ENCODE assay signal across 1 cellular context in the genomic region with DNA sequence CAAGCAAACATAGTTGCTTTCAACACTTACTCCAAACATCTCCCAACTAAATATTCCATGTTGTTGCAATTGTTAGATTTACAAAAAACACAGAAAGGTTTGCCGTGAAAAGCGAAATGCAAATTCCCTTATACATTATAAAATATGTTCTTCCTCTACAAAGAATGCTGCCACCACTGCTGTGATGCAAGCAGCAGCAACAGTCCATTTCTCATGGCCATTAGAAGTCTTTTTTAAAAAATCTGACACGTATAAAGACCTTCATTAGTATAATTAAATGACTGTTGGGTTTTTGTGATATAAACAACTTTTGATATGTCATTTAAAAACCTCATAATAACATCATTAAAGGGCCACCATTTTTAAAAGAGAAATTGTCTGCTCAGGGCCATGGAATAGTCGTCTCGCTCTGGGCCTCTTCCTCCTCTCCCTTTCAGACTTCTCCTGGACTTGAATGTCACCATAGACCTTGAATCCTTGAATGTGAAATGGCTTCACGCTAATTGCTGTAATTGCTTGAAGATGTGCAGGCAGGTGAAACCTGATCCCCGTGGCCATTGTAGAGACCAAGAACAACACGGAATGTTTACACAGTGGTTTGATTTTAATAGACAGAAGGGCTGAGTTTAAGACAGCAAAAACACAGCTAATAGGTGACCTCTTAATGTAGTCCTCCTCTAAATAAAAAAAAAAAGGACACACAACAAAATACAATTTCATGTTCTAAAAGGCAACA.
TF ChIP-seq lines count a peak whose summit lies in the region.

No MANE protein-coding gene starts in this region.

TF ChIP-seq in HEK293, 187 proteins besides CTCF, POLR2A, EP300 and RAD21 (continued from another document and continues in another):
- TF ChIP-seq, protein P1, sequence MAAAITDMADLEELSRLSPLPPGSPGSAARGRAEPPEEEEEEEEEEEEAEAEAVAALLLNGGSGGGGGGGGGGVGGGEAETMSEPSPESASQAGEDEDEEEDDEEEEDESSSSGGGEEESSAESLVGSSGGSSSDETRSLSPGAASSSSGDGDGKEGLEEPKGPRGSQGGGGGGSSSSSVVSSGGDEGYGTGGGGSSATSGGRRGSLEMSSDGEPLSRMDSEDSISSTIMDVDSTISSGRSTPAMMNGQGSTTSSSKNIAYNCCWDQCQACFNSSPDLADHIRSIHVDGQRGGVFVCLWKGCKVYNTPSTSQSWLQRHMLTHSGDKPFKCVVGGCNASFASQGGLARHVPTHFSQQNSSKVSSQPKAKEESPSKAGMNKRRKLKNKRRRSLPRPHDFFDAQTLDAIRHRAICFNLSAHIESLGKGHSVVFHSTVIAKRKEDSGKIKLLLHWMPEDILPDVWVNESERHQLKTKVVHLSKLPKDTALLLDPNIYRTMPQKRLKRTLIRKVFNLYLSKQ (tag by site-specific recombination; IDR thresholded peaks at IDR 0.05; ENCODE audit: borderline replicate concordance), result no peak
- TF ChIP-seq ZNF19 (tag by site-specific recombination; IDR thresholded peaks at IDR 0.05; ENCODE audit: low read depth), result no peak
- no peak for TF ChIP-seq ZBTB48 (tag by site-specific recombination; IDR thresholded peaks at IDR 0.05)
- TF ChIP-seq ZNF830 (tag by site-specific recombination; IDR thresholded peaks at IDR 0.05; ENCODE audit: low read depth), result no peak
- no peak for TF ChIP-seq ZNF132 (tag by site-specific recombination; IDR thresholded peaks at IDR 0.05; ENCODE audit: borderline replicate concordance)
- peak; percentile 90 for TF ChIP-seq FEZF1 (tag by site-specific recombination; IDR thresholded peaks at IDR 0.05)
- peak; percentile 47; the same call in 1 of the 2 replicates for TF ChIP-seq KLF8 (tag by site-specific recombination; IDR thresholded peaks at IDR 0.05)
- TF ChIP-seq ZNF571 (tag by site-specific recombination; IDR thresholded peaks at IDR 0.05), result no peak
- peak; percentile 88 for TF ChIP-seq SP7 (tag by site-specific recombination; IDR thresholded peaks at IDR 0.05)
- TF ChIP-seq, protein P2, sequence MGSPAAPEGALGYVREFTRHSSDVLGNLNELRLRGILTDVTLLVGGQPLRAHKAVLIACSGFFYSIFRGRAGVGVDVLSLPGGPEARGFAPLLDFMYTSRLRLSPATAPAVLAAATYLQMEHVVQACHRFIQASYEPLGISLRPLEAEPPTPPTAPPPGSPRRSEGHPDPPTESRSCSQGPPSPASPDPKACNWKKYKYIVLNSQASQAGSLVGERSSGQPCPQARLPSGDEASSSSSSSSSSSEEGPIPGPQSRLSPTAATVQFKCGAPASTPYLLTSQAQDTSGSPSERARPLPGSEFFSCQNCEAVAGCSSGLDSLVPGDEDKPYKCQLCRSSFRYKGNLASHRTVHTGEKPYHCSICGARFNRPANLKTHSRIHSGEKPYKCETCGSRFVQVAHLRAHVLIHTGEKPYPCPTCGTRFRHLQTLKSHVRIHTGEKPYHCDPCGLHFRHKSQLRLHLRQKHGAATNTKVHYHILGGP (tag by site-specific recombination; IDR thresholded peaks at IDR 0.05), result no peak
- no peak for TF ChIP-seq ZNF416 (tag by site-specific recombination; IDR thresholded peaks at IDR 0.05)
- TF ChIP-seq ZNF350 (tag by site-specific recombination; IDR thresholded peaks at IDR 0.05), result no peak
- TF ChIP-seq ZNF560 (tag by site-specific recombination; IDR thresholded peaks at IDR 0.05; ENCODE audit: borderline replicate concordance), result no peak
- TF ChIP-seq, protein P3, sequence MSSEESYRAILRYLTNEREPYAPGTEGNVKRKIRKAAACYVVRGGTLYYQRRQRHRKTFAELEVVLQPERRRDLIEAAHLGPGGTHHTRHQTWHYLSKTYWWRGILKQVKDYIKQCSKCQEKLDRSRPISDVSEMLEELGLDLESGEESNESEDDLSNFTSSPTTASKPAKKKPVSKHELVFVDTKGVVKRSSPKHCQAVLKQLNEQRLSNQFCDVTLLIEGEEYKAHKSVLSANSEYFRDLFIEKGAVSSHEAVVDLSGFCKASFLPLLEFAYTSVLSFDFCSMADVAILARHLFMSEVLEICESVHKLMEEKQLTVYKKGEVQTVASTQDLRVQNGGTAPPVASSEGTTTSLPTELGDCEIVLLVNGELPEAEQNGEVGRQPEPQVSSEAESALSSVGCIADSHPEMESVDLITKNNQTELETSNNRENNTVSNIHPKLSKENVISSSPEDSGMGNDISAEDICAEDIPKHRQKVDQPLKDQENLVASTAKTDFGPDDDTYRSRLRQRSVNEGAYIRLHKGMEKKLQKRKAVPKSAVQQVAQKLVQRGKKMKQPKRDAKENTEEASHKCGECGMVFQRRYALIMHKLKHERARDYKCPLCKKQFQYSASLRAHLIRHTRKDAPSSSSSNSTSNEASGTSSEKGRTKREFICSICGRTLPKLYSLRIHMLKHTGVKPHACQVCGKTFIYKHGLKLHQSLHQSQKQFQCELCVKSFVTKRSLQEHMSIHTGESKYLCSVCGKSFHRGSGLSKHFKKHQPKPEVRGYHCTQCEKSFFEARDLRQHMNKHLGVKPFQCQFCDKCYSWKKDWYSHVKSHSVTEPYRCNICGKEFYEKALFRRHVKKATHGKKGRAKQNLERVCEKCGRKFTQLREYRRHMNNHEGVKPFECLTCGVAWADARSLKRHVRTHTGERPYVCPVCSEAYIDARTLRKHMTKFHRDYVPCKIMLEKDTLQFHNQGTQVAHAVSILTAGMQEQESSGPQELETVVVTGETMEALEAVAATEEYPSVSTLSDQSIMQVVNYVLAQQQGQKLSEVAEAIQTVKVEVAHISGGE (tag by site-specific recombination; conservative IDR thresholded peaks at IDR 0.05; ENCODE audit: low read depth), result no peak
- TF ChIP-seq, protein P4, sequence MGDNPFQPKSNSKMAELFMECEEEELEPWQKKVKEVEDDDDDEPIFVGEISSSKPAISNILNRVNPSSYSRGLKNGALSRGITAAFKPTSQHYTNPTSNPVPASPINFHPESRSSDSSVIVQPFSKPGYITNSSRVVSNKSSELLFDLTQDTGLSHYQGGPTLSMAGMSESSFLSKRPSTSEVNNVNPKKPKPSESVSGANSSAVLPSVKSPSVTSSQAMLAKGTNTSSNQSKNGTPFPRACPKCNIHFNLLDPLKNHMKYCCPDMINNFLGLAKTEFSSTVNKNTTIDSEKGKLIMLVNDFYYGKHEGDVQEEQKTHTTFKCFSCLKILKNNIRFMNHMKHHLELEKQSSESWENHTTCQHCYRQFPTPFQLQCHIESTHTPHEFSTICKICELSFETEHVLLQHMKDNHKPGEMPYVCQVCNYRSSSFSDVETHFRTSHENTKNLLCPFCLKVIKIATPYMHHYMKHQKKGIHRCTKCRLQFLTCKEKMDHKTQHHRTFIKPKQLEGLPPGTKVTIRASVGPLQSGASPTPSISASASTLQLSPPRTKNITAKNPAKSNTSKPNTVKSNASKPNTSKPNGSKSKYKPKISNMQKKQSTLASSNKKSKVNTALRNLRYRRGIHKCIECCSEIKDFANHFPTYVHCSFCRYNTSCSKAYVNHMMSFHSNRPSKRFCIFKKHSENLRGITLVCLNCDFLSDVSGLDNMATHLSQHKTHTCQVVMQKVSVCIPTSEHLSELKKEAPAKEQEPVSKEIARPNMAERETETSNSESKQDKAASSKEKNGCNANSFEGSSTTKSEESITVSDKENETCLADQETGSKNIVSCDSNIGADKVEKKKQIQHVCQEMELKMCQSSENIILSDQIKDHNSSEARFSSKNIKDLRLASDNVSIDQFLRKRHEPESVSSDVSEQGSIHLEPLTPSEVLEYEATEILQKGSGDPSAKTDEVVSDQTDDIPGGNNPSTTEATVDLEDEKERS (tag by site-specific recombination; IDR thresholded peaks at IDR 0.05), result no peak
- no peak for TF ChIP-seq SP3 (tag by site-specific recombination; IDR thresholded peaks at IDR 0.05)
- peak; percentile 72 for TF ChIP-seq SCRT1 (tag by site-specific recombination; IDR thresholded peaks at IDR 0.05; ENCODE audit: borderline replicate concordance)
- TF ChIP-seq WT1 (tag by site-specific recombination; IDR thresholded peaks at IDR 0.05), result peak; percentile 89
- no peak for TF ChIP-seq ZNF23 (tag by site-specific recombination; IDR thresholded peaks at IDR 0.05; ENCODE audit: borderline replicate concordance)
- TF ChIP-seq ZNF335 (tag by site-specific recombination; conservative IDR thresholded peaks at IDR 0.05), result 0 out of 2 replicates have a peak, but pooled peaks have one; percentile 17
- TF ChIP-seq, protein P5, sequence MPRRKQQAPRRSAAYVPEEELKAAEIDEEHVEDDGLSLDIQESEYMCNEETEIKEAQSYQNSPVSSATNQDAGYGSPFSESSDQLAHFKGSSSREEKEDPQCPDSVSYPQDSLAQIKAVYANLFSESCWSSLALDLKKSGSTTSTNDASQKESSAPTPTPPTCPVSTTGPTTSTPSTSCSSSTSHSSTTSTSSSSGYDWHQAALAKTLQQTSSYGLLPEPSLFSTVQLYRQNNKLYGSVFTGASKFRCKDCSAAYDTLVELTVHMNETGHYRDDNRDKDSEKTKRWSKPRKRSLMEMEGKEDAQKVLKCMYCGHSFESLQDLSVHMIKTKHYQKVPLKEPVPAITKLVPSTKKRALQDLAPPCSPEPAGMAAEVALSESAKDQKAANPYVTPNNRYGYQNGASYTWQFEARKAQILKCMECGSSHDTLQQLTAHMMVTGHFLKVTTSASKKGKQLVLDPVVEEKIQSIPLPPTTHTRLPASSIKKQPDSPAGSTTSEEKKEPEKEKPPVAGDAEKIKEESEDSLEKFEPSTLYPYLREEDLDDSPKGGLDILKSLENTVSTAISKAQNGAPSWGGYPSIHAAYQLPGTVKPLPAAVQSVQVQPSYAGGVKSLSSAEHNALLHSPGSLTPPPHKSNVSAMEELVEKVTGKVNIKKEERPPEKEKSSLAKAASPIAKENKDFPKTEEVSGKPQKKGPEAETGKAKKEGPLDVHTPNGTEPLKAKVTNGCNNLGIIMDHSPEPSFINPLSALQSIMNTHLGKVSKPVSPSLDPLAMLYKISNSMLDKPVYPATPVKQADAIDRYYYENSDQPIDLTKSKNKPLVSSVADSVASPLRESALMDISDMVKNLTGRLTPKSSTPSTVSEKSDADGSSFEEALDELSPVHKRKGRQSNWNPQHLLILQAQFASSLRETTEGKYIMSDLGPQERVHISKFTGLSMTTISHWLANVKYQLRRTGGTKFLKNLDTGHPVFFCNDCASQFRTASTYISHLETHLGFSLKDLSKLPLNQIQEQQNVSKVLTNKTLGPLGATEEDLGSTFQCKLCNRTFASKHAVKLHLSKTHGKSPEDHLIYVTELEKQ (tag by site-specific recombination; IDR thresholded peaks at IDR 0.05; ENCODE audit: borderline replicate concordance), result peak; percentile 64; the same call in 1 of the 2 replicates
- no peak for TF ChIP-seq GLI2 (tag by site-specific recombination; IDR thresholded peaks at IDR 0.05; ENCODE audit: borderline replicate concordance, low read depth)
- TF ChIP-seq OVOL3 (tag by site-specific recombination; IDR thresholded peaks at IDR 0.05), result peak; percentile 13; the same call in 1 of the 2 replicates
- no peak for TF ChIP-seq ZNF433 (tag by site-specific recombination; IDR thresholded peaks at IDR 0.05; ENCODE audit: low read depth)
- TF ChIP-seq ZNF266 (tag by site-specific recombination; IDR thresholded peaks at IDR 0.05; ENCODE audit: low read depth), result no peak
- TF ChIP-seq, protein P6, sequence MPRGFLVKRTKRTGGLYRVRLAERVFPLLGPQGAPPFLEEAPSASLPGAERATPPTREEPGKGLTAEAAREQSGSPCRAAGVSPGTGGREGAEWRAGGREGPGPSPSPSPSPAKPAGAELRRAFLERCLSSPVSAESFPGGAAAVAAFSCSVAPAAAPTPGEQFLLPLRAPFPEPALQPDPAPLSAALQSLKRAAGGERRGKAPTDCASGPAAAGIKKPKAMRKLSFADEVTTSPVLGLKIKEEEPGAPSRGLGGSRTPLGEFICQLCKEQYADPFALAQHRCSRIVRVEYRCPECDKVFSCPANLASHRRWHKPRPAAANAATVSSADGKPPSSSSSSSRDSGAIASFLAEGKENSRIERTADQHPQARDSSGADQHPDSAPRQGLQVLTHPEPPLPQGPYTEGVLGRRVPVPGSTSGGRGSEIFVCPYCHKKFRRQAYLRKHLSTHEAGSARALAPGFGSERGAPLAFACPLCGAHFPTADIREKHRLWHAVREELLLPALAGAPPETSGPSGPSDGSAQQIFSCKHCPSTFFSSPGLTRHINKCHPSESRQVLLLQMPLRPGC (tag by site-specific recombination; IDR thresholded peaks at IDR 0.05), result peak; percentile 89
- peak; percentile 25; the same call in 1 of the 2 replicates for TF ChIP-seq ZNF2 (tag by site-specific recombination; IDR thresholded peaks at IDR 0.05)
- TF ChIP-seq, protein P7, sequence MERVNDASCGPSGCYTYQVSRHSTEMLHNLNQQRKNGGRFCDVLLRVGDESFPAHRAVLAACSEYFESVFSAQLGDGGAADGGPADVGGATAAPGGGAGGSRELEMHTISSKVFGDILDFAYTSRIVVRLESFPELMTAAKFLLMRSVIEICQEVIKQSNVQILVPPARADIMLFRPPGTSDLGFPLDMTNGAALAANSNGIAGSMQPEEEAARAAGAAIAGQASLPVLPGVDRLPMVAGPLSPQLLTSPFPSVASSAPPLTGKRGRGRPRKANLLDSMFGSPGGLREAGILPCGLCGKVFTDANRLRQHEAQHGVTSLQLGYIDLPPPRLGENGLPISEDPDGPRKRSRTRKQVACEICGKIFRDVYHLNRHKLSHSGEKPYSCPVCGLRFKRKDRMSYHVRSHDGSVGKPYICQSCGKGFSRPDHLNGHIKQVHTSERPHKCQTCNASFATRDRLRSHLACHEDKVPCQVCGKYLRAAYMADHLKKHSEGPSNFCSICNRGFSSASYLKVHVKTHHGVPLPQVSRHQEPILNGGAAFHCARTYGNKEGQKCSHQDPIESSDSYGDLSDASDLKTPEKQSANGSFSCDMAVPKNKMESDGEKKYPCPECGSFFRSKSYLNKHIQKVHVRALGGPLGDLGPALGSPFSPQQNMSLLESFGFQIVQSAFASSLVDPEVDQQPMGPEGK (tag by site-specific recombination; IDR thresholded peaks at IDR 0.05), result peak; percentile 46; the same call in 1 of the 2 replicates
- TF ChIP-seq, protein P8, sequence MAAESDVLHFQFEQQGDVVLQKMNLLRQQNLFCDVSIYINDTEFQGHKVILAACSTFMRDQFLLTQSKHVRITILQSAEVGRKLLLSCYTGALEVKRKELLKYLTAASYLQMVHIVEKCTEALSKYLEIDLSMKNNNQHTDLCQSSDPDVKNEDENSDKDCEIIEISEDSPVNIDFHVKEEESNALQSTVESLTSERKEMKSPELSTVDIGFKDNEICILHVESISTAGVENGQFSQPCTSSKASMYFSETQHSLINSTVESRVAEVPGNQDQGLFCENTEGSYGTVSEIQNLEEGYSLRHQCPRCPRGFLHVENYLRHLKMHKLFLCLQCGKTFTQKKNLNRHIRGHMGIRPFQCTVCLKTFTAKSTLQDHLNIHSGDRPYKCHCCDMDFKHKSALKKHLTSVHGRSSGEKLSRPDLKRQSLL (tag by site-specific recombination; IDR thresholded peaks at IDR 0.05), result no peak
- no peak for TF ChIP-seq HOXC10 (CRISPR knock-in tag; IDR thresholded peaks at IDR 0.05)
- no peak for TF ChIP-seq ZNF776 (tag by site-specific recombination; IDR thresholded peaks at IDR 0.05; ENCODE audit: borderline replicate concordance)
- TF ChIP-seq ZNF37A (tag by site-specific recombination; IDR thresholded peaks at IDR 0.05), result no peak
- no peak for TF ChIP-seq ZNF521 (tag by site-specific recombination; IDR thresholded peaks at IDR 0.05)
- 0 out of 2 replicates have a peak, but pooled peaks have one; percentile 25 for TF ChIP-seq ZNF561 (tag by site-specific recombination; IDR thresholded peaks at IDR 0.05; ENCODE audit: borderline replicate concordance)
- 0 out of 2 replicates have a peak, but pooled peaks have one; percentile 25 for TF ChIP-seq ZFP69B (tag by site-specific recombination; IDR thresholded peaks at IDR 0.05)
- no peak for TF ChIP-seq ZNF202 (tag by site-specific recombination; IDR thresholded peaks at IDR 0.05; ENCODE audit: borderline replicate concordance)
- TF ChIP-seq ZNF664 (tag by site-specific recombination; IDR thresholded peaks at IDR 0.05), result no peak
- no peak for TF ChIP-seq MEIS1 (CRISPR knock-in tag; IDR thresholded peaks at IDR 0.05; ENCODE audit: borderline replicate concordance)
- TF ChIP-seq ZNF654 (tag by site-specific recombination; IDR thresholded peaks at IDR 0.05; ENCODE audit: low read depth), result no peak
- TF ChIP-seq ZNF843 (tag by site-specific recombination; IDR thresholded peaks at IDR 0.05), result peak; percentile 86
- TF ChIP-seq ZNF707 (tag by site-specific recombination; IDR thresholded peaks at IDR 0.05), result no peak
